1 cellular context compared by ENCODE assay signal in the genomic region with DNA sequence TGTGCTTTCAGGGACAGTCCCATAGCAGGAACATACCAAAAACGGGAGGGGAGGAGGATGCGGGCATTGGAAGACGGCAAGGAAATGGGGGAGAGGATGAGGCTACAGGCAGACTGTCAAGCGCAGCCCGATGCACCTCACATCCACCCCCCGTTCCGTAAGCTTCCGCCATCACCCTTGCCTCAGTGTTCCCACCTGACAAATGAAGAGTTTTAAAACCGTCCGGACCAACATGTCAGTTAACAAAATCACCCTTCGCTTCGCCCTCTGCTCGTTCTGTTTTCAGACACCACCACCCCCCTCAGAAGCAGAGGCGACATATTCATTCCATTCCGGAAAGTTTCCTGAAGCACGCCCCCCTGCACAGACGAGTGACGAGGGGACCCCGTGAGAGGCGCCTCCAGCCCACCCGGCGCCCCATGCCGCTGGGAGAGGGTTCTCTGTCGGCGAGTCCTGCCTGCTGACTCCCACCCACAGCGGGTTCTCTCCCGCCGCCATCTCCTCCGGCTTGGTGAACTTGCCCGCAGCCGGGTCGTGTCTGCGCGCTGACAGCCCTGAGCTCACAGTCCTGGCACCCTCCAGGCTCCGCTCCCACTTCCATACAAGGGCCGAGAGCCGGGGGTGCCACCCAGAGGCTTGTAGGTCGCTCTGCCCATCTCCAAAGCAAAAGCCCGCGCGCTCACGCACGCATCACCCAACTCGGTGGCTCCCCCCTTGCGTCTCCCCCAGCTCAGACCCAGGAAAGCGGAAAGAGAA.
TF ChIP-seq lines count a peak whose summit lies in the region.

No MANE protein-coding gene starts in this region.

TF ChIP-seq in WTC11, 78 proteins besides CTCF, POLR2A, EP300 and RAD21 (continued from another document):
- TF ChIP-seq ETV6 (CRISPR knock-in tag; IDR thresholded peaks at IDR 0.05), result no peak
- TF ChIP-seq FOXJ3 (CRISPR knock-in tag; IDR thresholded peaks at IDR 0.05; ENCODE audit: borderline replicate concordance), result no peak
- TF ChIP-seq SMAD4 (CRISPR knock-in tag; IDR thresholded peaks at IDR 0.05), result no peak
- TF ChIP-seq, protein P1, sequence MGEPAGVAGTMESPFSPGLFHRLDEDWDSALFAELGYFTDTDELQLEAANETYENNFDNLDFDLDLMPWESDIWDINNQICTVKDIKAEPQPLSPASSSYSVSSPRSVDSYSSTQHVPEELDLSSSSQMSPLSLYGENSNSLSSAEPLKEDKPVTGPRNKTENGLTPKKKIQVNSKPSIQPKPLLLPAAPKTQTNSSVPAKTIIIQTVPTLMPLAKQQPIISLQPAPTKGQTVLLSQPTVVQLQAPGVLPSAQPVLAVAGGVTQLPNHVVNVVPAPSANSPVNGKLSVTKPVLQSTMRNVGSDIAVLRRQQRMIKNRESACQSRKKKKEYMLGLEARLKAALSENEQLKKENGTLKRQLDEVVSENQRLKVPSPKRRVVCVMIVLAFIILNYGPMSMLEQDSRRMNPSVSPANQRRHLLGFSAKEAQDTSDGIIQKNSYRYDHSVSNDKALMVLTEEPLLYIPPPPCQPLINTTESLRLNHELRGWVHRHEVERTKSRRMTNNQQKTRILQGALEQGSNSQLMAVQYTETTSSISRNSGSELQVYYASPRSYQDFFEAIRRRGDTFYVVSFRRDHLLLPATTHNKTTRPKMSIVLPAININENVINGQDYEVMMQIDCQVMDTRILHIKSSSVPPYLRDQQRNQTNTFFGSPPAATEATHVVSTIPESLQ (CRISPR knock-in tag; IDR thresholded peaks at IDR 0.05), result no peak
- TF ChIP-seq, protein P2, sequence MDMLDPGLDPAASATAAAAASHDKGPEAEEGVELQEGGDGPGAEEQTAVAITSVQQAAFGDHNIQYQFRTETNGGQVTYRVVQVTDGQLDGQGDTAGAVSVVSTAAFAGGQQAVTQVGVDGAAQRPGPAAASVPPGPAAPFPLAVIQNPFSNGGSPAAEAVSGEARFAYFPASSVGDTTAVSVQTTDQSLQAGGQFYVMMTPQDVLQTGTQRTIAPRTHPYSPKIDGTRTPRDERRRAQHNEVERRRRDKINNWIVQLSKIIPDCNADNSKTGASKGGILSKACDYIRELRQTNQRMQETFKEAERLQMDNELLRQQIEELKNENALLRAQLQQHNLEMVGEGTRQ (CRISPR knock-in tag; IDR thresholded peaks at IDR 0.05), result no peak
- TF ChIP-seq MYBL2 (CRISPR knock-in tag; IDR thresholded peaks at IDR 0.05), result no peak
- TF ChIP-seq, protein P3, sequence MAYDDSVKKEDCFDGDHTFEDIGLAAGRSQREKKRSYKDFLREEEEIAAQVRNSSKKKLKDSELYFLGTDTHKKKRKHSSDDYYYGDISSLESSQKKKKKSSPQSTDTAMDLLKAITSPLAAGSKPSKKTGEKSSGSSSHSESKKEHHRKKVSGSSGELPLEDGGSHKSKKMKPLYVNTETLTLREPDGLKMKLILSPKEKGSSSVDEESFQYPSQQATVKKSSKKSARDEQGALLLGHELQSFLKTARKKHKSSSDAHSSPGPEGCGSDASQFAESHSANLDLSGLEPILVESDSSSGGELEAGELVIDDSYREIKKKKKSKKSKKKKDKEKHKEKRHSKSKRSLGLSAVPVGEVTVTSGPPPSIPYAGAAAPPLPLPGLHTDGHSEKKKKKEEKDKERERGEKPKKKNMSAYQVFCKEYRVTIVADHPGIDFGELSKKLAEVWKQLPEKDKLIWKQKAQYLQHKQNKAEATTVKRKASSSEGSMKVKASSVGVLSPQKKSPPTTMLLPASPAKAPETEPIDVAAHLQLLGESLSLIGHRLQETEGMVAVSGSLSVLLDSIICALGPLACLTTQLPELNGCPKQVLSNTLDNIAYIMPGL (CRISPR knock-in tag; IDR thresholded peaks at IDR 0.05), result no peak
- TF ChIP-seq, protein P4, sequence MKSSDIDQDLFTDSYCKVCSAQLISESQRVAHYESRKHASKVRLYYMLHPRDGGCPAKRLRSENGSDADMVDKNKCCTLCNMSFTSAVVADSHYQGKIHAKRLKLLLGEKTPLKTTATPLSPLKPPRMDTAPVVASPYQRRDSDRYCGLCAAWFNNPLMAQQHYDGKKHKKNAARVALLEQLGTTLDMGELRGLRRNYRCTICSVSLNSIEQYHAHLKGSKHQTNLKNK (CRISPR knock-in tag; IDR thresholded peaks at IDR 0.05), result no peak
